8 cellular contexts compared by ENCODE assay signal in the genomic region with DNA sequence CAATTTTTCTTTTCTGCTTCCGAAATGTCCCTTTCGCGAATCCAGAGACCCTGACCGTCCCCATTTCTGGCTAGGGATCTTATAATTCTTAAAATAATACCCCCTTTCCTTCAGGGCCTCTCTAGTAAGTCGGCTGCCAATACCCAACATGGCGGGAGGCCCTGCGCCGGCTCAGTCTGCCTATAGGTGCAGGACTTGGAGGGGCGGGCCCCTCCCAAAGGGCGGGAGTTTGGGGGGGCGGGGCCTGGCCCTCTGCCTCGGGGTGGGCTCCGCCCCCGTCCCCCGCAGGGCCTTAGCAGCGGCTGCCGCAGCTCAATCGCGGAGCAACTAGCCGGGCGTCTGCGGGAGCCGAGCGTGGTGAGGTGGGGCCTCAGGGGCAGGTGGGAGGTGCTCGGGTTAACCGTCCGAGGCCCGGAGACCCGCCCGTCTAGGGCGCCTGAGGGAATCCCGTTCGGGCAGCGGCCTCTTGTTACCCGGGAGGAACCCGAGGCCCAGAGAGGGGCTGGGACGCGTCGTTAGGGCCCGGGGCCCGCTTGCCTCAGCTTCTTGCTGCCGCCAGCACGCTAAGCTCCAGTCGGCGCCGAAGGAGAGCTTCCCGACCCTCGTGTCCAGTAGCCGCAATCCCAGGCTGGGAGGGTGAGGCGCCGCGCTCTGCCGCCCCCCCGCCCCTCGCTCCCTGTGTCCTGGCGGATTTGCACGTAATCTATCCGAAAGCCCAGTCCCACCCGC. TPM values are rescaled to one million over a fixed set of nuclear protein-coding genes. Genes with fewer than 3 reads are reported as not detected.
A peak's percentile ranks its signal among the peaks of the same experiment; 100 is the strongest.
DNase-seq lines count a peak whose midpoint lies in the region; ATAC-seq and TF ChIP-seq lines count a peak whose summit lies in the region.

A gene with protein sequence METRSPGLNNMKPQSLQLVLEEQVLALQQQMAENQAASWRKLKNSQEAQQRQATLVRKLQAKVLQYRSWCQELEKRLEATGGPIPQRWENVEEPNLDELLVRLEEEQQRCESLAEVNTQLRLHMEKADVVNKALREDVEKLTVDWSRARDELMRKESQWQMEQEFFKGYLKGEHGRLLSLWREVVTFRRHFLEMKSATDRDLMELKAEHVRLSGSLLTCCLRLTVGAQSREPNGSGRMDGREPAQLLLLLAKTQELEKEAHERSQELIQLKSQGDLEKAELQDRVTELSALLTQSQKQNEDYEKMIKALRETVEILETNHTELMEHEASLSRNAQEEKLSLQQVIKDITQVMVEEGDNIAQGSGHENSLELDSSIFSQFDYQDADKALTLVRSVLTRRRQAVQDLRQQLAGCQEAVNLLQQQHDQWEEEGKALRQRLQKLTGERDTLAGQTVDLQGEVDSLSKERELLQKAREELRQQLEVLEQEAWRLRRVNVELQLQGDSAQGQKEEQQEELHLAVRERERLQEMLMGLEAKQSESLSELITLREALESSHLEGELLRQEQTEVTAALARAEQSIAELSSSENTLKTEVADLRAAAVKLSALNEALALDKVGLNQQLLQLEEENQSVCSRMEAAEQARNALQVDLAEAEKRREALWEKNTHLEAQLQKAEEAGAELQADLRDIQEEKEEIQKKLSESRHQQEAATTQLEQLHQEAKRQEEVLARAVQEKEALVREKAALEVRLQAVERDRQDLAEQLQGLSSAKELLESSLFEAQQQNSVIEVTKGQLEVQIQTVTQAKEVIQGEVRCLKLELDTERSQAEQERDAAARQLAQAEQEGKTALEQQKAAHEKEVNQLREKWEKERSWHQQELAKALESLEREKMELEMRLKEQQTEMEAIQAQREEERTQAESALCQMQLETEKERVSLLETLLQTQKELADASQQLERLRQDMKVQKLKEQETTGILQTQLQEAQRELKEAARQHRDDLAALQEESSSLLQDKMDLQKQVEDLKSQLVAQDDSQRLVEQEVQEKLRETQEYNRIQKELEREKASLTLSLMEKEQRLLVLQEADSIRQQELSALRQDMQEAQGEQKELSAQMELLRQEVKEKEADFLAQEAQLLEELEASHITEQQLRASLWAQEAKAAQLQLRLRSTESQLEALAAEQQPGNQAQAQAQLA (N-terminal part only) (plus strand): TSS at position 718 of the 729 bp plus-strand sequence. CDS start 6,770 bp downstream, outside the sequence.

- no peaks in the 10 kb centered on the region for H4K20me1 ChIP-seq in PC-3 (ENCODE audit: low read length)

- H3K9me3 ChIP-seq in PC-3 (ENCODE audit: low read length), result no peaks in the 10 kb centered on the region
- no peaks in the 10 kb centered on the region for H3K9me3 ChIP-seq in mucosa of descending colon

- H3K36me3 ChIP-seq in PC-3 (ENCODE audit: low read depth, low read length), result no peaks in the 10 kb centered on the region; the same call in 1 of the 2 replicates
- no peaks in the 10 kb centered on the region for H3K36me3 ChIP-seq in mucosa of descending colon (ENCODE audit: low read depth)

- intact Hi-C loops in PC-3 (cut with micrococcal nuclease) (no loop called here), mucosa of descending colon (cut with DNase I, micrococcal nuclease) (no loop called here)

- TSS peak; percentile 51 for BruUV-seq in PC-3 (replicated peaks; lab: Mats Ljungman, UMichigan)

- H3K4me2 ChIP-seq in PC-3 (ENCODE audit: low read length), result peak within 1 kb of the TSS; percentile 80

- H3K9ac ChIP-seq in PC-3 (ENCODE audit: low read length), result peak within 1 kb of the TSS; percentile 95

- POLR2A ChIA-PET in PC-3 (lab: Charles Lee; ENCODE audit: unreplicated experiment), result interaction anchor here (0.5 to 1.0 kb wide), 9 partner anchors 17 to 1324 kb away, joined by 3 to 15 read pairs (median 8); partner anchors contain the start of genes EIF6 and ERGIC3

- H3K4me1 ChIP-seq in PC-3 (ENCODE audit: insufficient read depth, low read length) (peaks cover 19% of the 10 kb centered on the region), mucosa of descending colon (ENCODE audit: low read depth) (peaks cover 10% of the 10 kb centered on the region)

- ATAC-seq in GM21717 (IDR thresholded peaks at IDR 0.05; ENCODE audit: unreplicated experiment), result peak; percentile 80
- ATAC-seq in PC-3, result peak; percentile 84
- ATAC-seq in mucosa of descending colon, result peak; percentile 98

- H3K79me2 ChIP-seq in PC-3 (ENCODE audit: low read length), result peaks cover 44% of the 10 kb centered on the region

- H3K9me2 ChIP-seq in PC-3 (replicated peaks; ENCODE audit: low read length), result no peaks in the 10 kb centered on the region

- H2AFZ ChIP-seq in PC-3 (ENCODE audit: low read length), result peak within 1 kb of the TSS; percentile 91

- TF ChIP-seq CTCF in PC-3 (conservative IDR thresholded peaks at IDR 0.05; ENCODE audit: low read depth, low read length) (no peak), mucosa of descending colon (IDR thresholded peaks at IDR 0.05) (no peak)

- H3K27ac ChIP-seq in PC-3 (ENCODE audit: low read length), result peak within 1 kb of the TSS; percentile 90
- H3K27ac ChIP-seq in epithelial cell of prostate, result peak within 1 kb of the TSS; percentile 92

- DNase-seq in DMS153 treated with DMSO at 0.1 percent for 48 hours (lab: John Stamatoyannopoulos, UW; ENCODE audit: unreplicated experiment) (peak; percentile 97), PC-3 (peak; percentile 98), activated T-cell treated with anti-CD3 and anti-CD28 coated beads for 48 hours (ENCODE audit: low read depth) (peak; percentile 94), epithelial cell of prostate (ENCODE audit: low read depth, low spot score) (peak; percentile 51), mucosa of descending colon (peak; percentile 94 to 96 (median 96))
- DNase-seq in Jurkat, Clone E6-1 (ENCODE audit: low read depth, low spot score), result peak; percentile 91
- peak; percentile 87 to 89 for DNase-seq in stimulated activated CD8-positive, alpha-beta memory T cell treated with anti-CD3 and anti-CD28 coated beads, Interleukin-4, amount 100 ng/mL, for 1 hour (ENCODE audit: low read depth in 2 of 2, low spot score in 1 of 2)

- no peaks in the 10 kb centered on the region for H3K27me3 ChIP-seq in PC-3 (ENCODE audit: low read length)

- no peaks in the 10 kb centered on the region for H3F3A ChIP-seq in PC-3 (ENCODE audit: low read length, unreplicated experiment)

- CTCF ChIA-PET in PC-3 (lab: Charles Lee), result interaction anchor here (0.6 to 0.8 kb wide), 2 partner anchors 12 to 125 kb away, joined by 3 to 7 read pairs; no protein-coding TSS in a partner anchor

- H3K4me3 ChIP-seq in Jurkat, Clone E6-1 (ENCODE audit: low read length), result peak within 1 kb of the TSS; percentile 75
- H3K4me3 ChIP-seq in PC-3 (ENCODE audit: low read length), result peak within 1 kb of the TSS; percentile 70
- peak within 1 kb of the TSS; percentile 63 for H3K4me3 ChIP-seq in mucosa of descending colon

RNA-seq across cellular contexts. Expression of the gene that starts here (rescaled TPM):
- polyA plus RNA-seq in Jurkat, Clone E6-1 (2012; ENCODE audit: insufficient read depth, insufficient read length), result 84.4 TPM
- total RNA-seq in PC-3 (2014; rRNA removed) (52.5 and 75.0 TPM in 2 replicates), mucosa of descending colon (10 to 100 TPM; 18.1 to 37.8 (median 27.3) TPM)

Comparison
In these comparisons a context has a peak if more than half of its experiments do, and no peak if none do; other contexts are left out.
1. Peak in every context shown above with its lines: DNase-seq, ATAC-seq, H3K4me3 ChIP-seq and H3K27ac ChIP-seq.